ENCODE assay signal across 1 cellular context in the genomic region with DNA sequence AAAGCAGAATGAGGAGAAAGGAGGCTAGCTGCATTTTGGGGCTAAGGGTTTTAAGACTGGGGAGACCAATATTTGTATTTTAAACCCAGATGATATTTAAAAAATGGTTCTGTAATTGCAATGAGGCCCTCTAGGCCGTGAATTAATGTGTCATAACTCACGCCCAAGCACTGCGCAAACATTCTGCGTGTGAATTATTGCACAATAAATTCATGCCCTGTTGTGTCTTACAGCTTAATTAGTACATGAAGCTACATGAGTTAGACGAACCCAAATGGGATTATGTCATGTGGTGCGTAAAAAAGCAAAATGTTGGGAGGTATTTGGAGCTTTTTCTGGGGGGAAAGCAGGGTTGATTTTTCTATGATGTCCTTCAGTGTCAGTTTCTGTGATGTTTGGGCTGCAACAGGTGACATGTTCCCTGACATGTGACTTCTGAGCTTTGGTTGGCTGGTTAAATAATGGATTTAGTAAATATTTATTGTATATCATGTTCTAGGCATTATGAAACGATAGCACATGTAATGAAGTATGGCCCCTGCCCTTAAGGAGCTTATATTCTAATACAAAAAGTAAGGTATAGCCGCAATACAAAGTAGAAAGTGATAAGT.
TF ChIP-seq lines count a peak whose summit lies in the region.

No MANE protein-coding gene starts in this region.

TF ChIP-seq in H1, 55 proteins besides CTCF, POLR2A, EP300 and RAD21:
- TF ChIP-seq CEBPB (IDR thresholded peaks at IDR 0.05; ENCODE audit: low read depth, low read length) = peak; percentile 2; the same call in 1 of the 2 replicates
- TF ChIP-seq, protein P1, sequence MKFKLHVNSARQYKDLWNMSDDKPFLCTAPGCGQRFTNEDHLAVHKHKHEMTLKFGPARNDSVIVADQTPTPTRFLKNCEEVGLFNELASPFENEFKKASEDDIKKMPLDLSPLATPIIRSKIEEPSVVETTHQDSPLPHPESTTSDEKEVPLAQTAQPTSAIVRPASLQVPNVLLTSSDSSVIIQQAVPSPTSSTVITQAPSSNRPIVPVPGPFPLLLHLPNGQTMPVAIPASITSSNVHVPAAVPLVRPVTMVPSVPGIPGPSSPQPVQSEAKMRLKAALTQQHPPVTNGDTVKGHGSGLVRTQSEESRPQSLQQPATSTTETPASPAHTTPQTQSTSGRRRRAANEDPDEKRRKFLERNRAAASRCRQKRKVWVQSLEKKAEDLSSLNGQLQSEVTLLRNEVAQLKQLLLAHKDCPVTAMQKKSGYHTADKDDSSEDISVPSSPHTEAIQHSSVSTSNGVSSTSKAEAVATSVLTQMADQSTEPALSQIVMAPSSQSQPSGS (IDR thresholded peaks at IDR 0.05; ENCODE audit: low read length) = no peak
- no peak for TF ChIP-seq TAF1 (IDR thresholded peaks at IDR 0.05; ENCODE audit: low read depth, low read length)
TF ChIP-seq in H1: peak in this region for 1.
